ENCODE assay signal across 15 cellular contexts in genomic region chr1:1671365-1672119, GRCh38. TPM values are rescaled to one million over a fixed set of nuclear protein-coding genes. Genes with fewer than 3 reads are reported as not detected.
"Had no signal": no experiment of that assay in that cellular context is flagged by ENCODE, and none has a peak within 500 bp of the region (broad histone marks: within the 10 kb centered on the region; RNA-seq: fewer than 3 reads in every experiment).

No MANE protein-coding gene starts in this region.

- H3K9me3 ChIP-seq: body of pancreas, gastrocnemius medialis, psoas muscle, thyroid gland, vagina had no signal

- H3K27me3 ChIP-seq: body of pancreas, gastrocnemius medialis, thyroid gland, vagina had no signal

- H3K4me1 ChIP-seq: body of pancreas, gastrocnemius medialis, psoas muscle, thyroid gland, vagina had no signal

- DNase-seq: activated CD4-positive, alpha-beta T cell treated with anti-CD3 and anti-CD28 coated beads for 1 hour; activated naive CD4-positive, alpha-beta T cell treated with Interleukin-2 at 50 U/mL for 16 hours; body of pancreas; central memory CD4-positive, alpha-beta T cell; cortex of kidney; effector CD8-positive, alpha-beta T cell; gastrocnemius medialis; naive thymus-derived CD4-positive, alpha-beta T cell; nucleus accumbens; psoas muscle; stimulated activated CD4-positive, alpha-beta T cell treated with anti-CD3 and anti-CD28 coated beads, Interleukin-4, amount 100 ng/mL, for 4 hours; T-helper 9 cell; thyroid gland had no signal

- H3K4me3 ChIP-seq: body of pancreas, gastrocnemius medialis, lung, psoas muscle, thyroid gland, vagina had no signal

- ATAC-seq: body of pancreas; gastrocnemius medialis; naive thymus-derived CD4-positive, alpha-beta T cell; psoas muscle had no signal

- H3K27ac ChIP-seq: body of pancreas, gastrocnemius medialis, psoas muscle, thyroid gland, vagina had no signal

RNA-seq across cellular contexts. Expression of gene MMP23B, which starts 39.6 kb away (rescaled TPM):
- polyA plus RNA-seq: naive thymus-derived CD4-positive, alpha-beta T cell had no signal
